8 cellular contexts compared by ENCODE assay signal in genomic region chr19:56671613-56671994, GRCh38. TPM values are rescaled to one million over a fixed set of nuclear protein-coding genes. Genes with fewer than 3 reads are reported as not detected.
A peak's percentile ranks its signal among the peaks of the same experiment; 100 is the strongest.
DNase-seq lines count a peak whose midpoint lies in the region; TF ChIP-seq lines count a peak whose summit lies in the region.

Gene ZNF835 (minus strand): TSS chr19:56671757. CDS start chr19:56665198, 6,559 bp downstream.

- peak within 1 kb of the TSS; percentile 54 for H3K4me3 Mint-ChIP-seq in progenitor cell of endocrine pancreas (ENCODE audit: low read depth)

- intact Hi-C loops in thyroid gland (cut with DNase I) = loop anchor here (10.0 kb wide), 1 partner anchor 277 kb away; the partner anchor contains the start of gene ZNF582

- WGBS in thyroid gland, 2 donors = 0 to 1% methylated on average over 1 to 19 of the region's 32 CpGs

- peaks cover 34% of the 10 kb centered on the region for H3K9me3 Mint-ChIP-seq in progenitor cell of endocrine pancreas (ENCODE audit: low read depth)

- H3K27ac ChIP-seq in ACC112 (ENCODE audit: low read depth, low read length) = no peak within 1 kb of the TSS
- no peak within 1 kb of the TSS for H3K27ac ChIP-seq in thyroid gland

- H3K4me1 ChIP-seq in ACC112 (ENCODE audit: control insufficient read depth, insufficient read depth, low read length, unreplicated experiment) (no peaks in the 10 kb centered on the region), thyroid gland (peaks cover 16 to 17% of the 10 kb centered on the region in 2 donors)

- H3K4me3 ChIP-seq in ACC112 (ENCODE audit: low read depth, low read length) (peak within 1 kb of the TSS; percentile 49; the same call in 1 of the 2 replicates), thyroid gland (replicated peaks in 1 of 3) (peak within 1 kb of the TSS; percentile 30 to 87 (median 66))

- H3K79me2 ChIP-seq in ACC112 (ENCODE audit: control insufficient read depth, insufficient read depth, low read length, unreplicated experiment) = no peaks in the 10 kb centered on the region

- no peak within 1 kb of the TSS for H2AFZ ChIP-seq in ACC112 (ENCODE audit: low read length, unreplicated experiment)

- H3K4me1 Mint-ChIP-seq in progenitor cell of endocrine pancreas (ENCODE audit: low read depth) = no peaks in the 10 kb centered on the region

- H3K36me3 ChIP-seq in ACC112 (ENCODE audit: insufficient read depth, low read length) = no peaks in the 10 kb centered on the region
- H3K36me3 ChIP-seq in thyroid gland = no peaks in the 10 kb centered on the region

- peak in 1 of 2 donors; percentile 52 for TF ChIP-seq POLR2A in thyroid gland (IDR thresholded peaks at IDR 0.05)

- TF ChIP-seq CTCF in progenitor cell of endocrine pancreas (IDR thresholded peaks at IDR 0.05; ENCODE audit: unreplicated experiment) (no peak), thyroid gland (IDR thresholded peaks at IDR 0.05) (peak in 4 of 6 experiments; percentile 11 to 47 (median 24))

- H3K27ac Mint-ChIP-seq in progenitor cell of endocrine pancreas = no peak within 1 kb of the TSS

- no peaks in the 10 kb centered on the region for H3K9me3 ChIP-seq in thyroid gland

- peaks cover 2% of the 10 kb centered on the region for H3K36me3 Mint-ChIP-seq in progenitor cell of endocrine pancreas (ENCODE audit: insufficient read depth)

- H3K27me3 ChIP-seq in ACC112 (ENCODE audit: insufficient read depth, low read length) = no peaks in the 10 kb centered on the region
- no peaks in the 10 kb centered on the region for H3K27me3 ChIP-seq in thyroid gland

- DNase-seq in OCI-M2 (lab: John Stamatoyannopoulos, UW; ENCODE audit: unreplicated experiment) = peak; percentile 84
- DNase-seq in activated effector memory CD4-positive, alpha-beta T cell treated with anti-CD3 and anti-CD28 coated beads, Interleukin-2, amount 50 U/mL, for 16 hours = peak; percentile 92
- peak; percentile 96 for DNase-seq in globus pallidus (ENCODE audit: low spot score)
- DNase-seq in progenitor cell of endocrine pancreas (ENCODE audit: low spot score, unreplicated experiment) = no peak
- DNase-seq in thyroid gland = peak; percentile 93
- DNase-seq in SKM-1 (lab: John Stamatoyannopoulos, UW; ENCODE audit: unreplicated experiment) = no peak
- DNase-seq in NCI-H345 treated with DMSO at 0.1 percent for 48 hours (lab: John Stamatoyannopoulos, UW; ENCODE audit: unreplicated experiment) = no peak

- H3K27me3 Mint-ChIP-seq in progenitor cell of endocrine pancreas = no peaks in the 10 kb centered on the region

RNA-seq across cellular contexts. Expression of gene ZNF835, which starts in this region (rescaled TPM):
- total RNA-seq in progenitor cell of endocrine pancreas (0.17 and 0.29 TPM in 2 replicates), thyroid gland (10 to 100 TPM in 1 of 4 donors, 1 to 10 TPM in 3; 6.8 to 12.3 (median 8.7) TPM)

Comparison
In these comparisons a context has a peak if more than half of its experiments do, and no peak if none do; other contexts are left out.
1. DNase-seq: peak in OCI-M2 (single experiment), activated effector memory CD4-positive, alpha-beta T cell treated with anti-CD3 and anti-CD28 coated beads, Interleukin-2, amount 50 U/mL, for 16 hours (single experiment), globus pallidus (single experiment) and thyroid gland (2 of 2); none in progenitor cell of endocrine pancreas (single experiment), SKM-1 (single experiment) and NCI-H345 treated with DMSO at 0.1 percent for 48 hours (single experiment).